13 cellular contexts compared by ENCODE assay signal in the genomic region with DNA sequence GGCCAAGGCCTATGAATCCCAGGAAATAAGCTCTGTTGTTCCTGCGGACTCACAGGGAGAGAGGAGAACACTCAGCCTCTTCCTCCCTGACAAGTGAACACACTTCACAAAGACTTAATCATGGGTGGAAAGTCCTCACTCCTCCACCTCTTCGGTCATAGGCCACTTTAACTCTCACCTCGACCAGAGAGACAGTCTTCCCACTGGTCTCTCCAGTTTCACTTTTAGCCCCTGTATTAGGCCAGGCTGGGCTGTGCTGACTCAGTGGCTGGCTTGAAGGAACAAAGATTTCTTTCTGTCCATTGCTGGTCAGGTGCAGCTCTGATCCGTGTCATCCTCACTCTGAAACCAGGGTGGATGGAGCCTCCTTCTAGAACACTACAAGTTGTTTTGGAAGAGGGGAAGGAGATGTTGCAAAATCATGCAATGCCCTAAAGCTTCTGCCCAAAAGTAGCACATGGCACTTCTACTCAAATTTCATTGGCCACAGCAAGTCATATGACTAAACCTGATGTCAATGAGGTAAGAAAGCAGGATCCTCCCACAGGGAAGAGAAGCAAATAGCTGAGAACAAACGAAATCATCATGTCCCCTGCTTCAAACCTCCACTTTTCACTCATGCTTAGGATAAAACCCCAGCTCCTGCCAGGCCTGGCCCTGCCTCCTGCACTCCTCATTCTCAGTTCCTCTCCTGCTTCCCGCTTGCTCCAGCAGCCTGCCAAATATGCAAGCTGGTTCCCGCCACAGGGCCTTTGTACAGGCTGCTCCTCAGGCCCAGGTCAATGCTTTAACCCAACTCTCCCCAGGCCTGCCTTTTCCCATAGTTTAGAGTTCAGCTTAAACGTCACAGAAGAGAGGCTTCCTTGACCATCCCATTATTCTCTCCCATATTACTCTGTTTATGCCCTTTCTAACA.
DNase-seq lines count a peak whose midpoint lies in the region; ATAC-seq and TF ChIP-seq lines count a peak whose summit lies in the region.
"Had no signal": no experiment of that assay in that cellular context is flagged by ENCODE, and none has a peak within 500 bp of the region (broad histone marks: within the 10 kb centered on the region; RNA-seq: fewer than 3 reads in every experiment).

No MANE protein-coding gene starts in this region.

- in situ Hi-C loops in SK-MEL-5 (cut with HindIII; ENCODE audit: low pct_unique_long_range_greater_than_20kb, low sequenced_read_pairs) = no loop called here

- no peak for TF ChIP-seq CTCF in HL-60 (IDR thresholded peaks at IDR 0.05; ENCODE audit: insufficient read depth, low read length)

- DNase-seq in AG20443 (ENCODE audit: low spot score) = peak; percentile 33
- DNase-seq in HL-60 (ENCODE audit: low read depth in 1 of 2, low spot score in 1 of 2) = peak; percentile 84 to 89
- DNase-seq in SK-MEL-5 (ENCODE audit: low read depth, low spot score) = peak; percentile 84
- no peak for DNase-seq in immature natural killer cell
- DNase-seq in NCI-H526 (lab: John Stamatoyannopoulos, UW) = no peak
- no peak for DNase-seq in D341Med (ENCODE audit: low spot score)
- DNase-seq: activated T-cell treated with anti-CD3 and anti-CD28 coated beads, Interleukin-2, amount 50 U/mL, for 72 hours; CD4-positive, alpha-beta T cell; NCI-H146 had no signal

- H3K27ac ChIP-seq in HL-60 (replicated peaks) = peak overlapping the region; percentile 64
- H3K27ac ChIP-seq: epithelial cell of prostate, PC-9 had no signal

- H3K27me3 Mint-ChIP-seq in immature natural killer cell (ENCODE audit: low read depth in 3 of 3) = peaks cover 3 to 15% (median 9%) of the 10 kb centered on the region in 3 donors
- H3K27me3 Mint-ChIP-seq: CD4-positive, alpha-beta T cell had no signal

- peaks cover 16 to 21% of the 10 kb centered on the region in 2 donors for H3K4me1 Mint-ChIP-seq in immature natural killer cell

- peak overlapping the region in 1 of 5 donors; percentile 51 for H3K4me3 Mint-ChIP-seq in immature natural killer cell
- H3K4me3 Mint-ChIP-seq: activated T-cell treated with anti-CD3 and anti-CD28 coated beads, Interleukin-2, amount 50 U/mL, for 72 hours; CD4-positive, alpha-beta T cell had no signal

- H3K27me3 ChIP-seq in HL-60 (ENCODE audit: insufficient read depth, poor library complexity, severe bottlenecking) = no peaks in the 10 kb centered on the region

- H3K4me3 ChIP-seq in HL-60 (replicated peaks; ENCODE audit: insufficient read depth, low read length) = no peak overlapping the region
- H3K4me3 ChIP-seq: PC-9 had no signal

- ATAC-seq in HG03342 (IDR thresholded peaks at IDR 0.05; ENCODE audit: unreplicated experiment) = no peak
- no peak for ATAC-seq in GM21737 (IDR thresholded peaks at IDR 0.05; ENCODE audit: unreplicated experiment)
- ATAC-seq: activated T-cell treated with anti-CD3 and anti-CD28 coated beads, Interleukin-2, amount 50 U/mL, for 72 hours had no signal

- H3K27ac Mint-ChIP-seq in immature natural killer cell = peak overlapping the region in 5 of 6 donors; percentile 6 to 54 (median 32)
- H3K27ac Mint-ChIP-seq: activated T-cell treated with anti-CD3 and anti-CD28 coated beads, Interleukin-2, amount 50 U/mL, for 72 hours; CD4-positive, alpha-beta T cell had no signal

- H3K9me3 Mint-ChIP-seq in immature natural killer cell = peaks cover 0 to 5% (median 0%) of the 10 kb centered on the region in 6 donors

- peaks cover 0 to 9% (median 0%) of the 10 kb centered on the region in 3 donors for H3K36me3 Mint-ChIP-seq in immature natural killer cell

Comparison
In these comparisons a context has a peak if more than half of its experiments do, and no peak if none do; other contexts are left out.
1. DNase-seq: peak in AG20443 (single experiment), HL-60 (2 of 2) and SK-MEL-5 (single experiment); none in immature natural killer cell (0 of 3), NCI-H526 (0 of 2) and D341Med (single experiment).